1 cellular context compared by ENCODE assay signal in the genomic region with DNA sequence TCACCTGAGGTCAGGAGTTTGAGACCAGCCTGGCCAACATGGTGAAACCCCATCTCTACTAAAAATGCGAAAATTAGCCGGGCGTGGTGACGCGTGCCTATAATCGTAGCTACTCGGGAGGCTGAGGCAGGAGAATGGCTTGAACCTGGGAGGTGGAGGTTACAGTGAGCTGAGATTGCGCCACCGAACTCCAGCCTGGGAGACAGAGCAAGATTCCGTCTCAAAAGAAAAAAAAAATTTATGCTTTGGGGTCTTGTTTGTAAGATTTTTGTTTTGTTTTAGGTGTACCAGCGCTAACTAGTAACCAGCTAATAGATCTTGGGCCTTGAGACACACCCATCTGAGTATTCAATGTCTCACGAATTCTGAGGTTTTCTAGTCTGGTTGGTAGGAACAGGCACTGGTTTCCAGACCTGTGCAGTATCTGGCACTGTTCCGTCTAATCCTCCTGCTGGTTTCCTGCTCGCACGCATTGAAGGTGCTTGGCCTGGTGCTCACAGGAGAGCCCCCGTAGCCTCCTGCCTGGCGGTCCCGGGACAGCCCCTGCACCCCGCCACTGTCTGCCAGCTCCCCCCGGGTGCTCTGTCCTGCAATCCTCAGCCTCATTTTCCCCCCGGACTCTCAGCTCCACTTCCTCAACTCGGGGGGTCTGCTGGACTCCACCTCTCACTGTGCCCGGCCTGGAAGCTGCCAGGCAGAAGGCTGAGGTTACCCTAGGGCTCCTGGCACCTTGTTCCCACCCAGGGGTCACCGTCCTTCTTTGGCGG.
TF ChIP-seq lines count a peak whose summit lies in the region.

No MANE protein-coding gene starts in this region.

TF ChIP-seq in HCT116, 20 proteins besides CTCF, POLR2A, EP300 and RAD21 (continued from another document):
- TF ChIP-seq FOSL1 (IDR thresholded peaks at IDR 0.05; ENCODE audit: low read depth): no peak
